Comparison of ENCODE assay signal across 22 cellular contexts in the genomic region with DNA sequence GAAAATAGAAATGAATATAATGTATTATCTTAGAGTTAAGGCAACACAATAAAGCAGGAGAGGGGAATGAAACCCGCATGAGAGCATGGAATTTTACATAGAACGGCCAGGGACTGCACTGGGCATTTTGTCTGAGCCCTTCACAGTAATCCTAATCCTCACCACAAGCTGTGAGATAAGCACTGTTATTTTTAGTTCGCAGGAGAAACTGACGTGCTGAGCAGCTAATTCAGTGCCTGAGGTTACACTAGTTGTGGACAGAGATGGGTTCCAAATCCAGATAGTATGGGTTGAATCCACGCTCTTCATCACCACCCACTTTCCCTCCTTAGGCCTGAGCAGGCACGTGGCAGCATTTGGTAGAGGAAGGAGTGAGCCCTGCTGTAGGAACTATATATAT.
"Had no signal": no experiment of that assay in that cellular context is flagged by ENCODE, and none has a peak within 500 bp of the region (broad histone marks: within the 10 kb centered on the region; RNA-seq: fewer than 3 reads in every experiment).

No MANE protein-coding gene starts in this region.

- DNase-seq: activated CD4-positive, alpha-beta memory T cell treated with anti-CD3 and anti-CD28 coated beads, Interleukin-2, amount 10 ng/mL, durations not matched to agents 7 days and 5 days; activated CD4-positive, alpha-beta T cell treated with anti-CD3 and anti-CD28 coated beads for 36 hours; activated CD8-positive, alpha-beta memory T cell treated with anti-CD3 and anti-CD28 coated beads, Interleukin-2, amount 50 U/mL, for 48 hours; activated gamma-delta T cell; activated T-cell treated with anti-CD3 and anti-CD28 coated beads, Interleukin-2, amount 50 U/mL, for 72 hours; amniotic stem cell; dermis blood vessel endothelial cell; left lung; mucosa of descending colon; occipital lobe; sigmoid colon; SK-N-SH; stimulated activated CD4-positive, alpha-beta T cell treated with anti-CD3 and anti-CD28 coated beads, Interleukin-12 subunit alpha, Interleukin-12 subunit beta, amount 100 ng/mL, for 4 hours; stimulated activated CD4-positive, alpha-beta T cell treated with anti-CD3 and anti-CD28 coated beads, Interleukin-2, amount 100 ng/mL, for 24 hours; T-helper 1 cell; tibial artery; uterus had no signal

- H3K4me3 ChIP-seq: gastroesophageal sphincter, left lung, mucosa of descending colon, prostate gland, sigmoid colon, tibial artery, uterus had no signal

- H3K27ac ChIP-seq: gastroesophageal sphincter, left lung, prostate gland, sigmoid colon, tibial artery, uterus had no signal

- H3K4me1 ChIP-seq: left lung, prostate gland, sigmoid colon, tibial artery, uterus had no signal

- H3K27me3 ChIP-seq: gastroesophageal sphincter, left lung, sigmoid colon, tibial artery, uterus had no signal

- ATAC-seq: activated CD4-positive, alpha-beta T cell treated with anti-CD3 and anti-CD28 coated beads for 36 hours; activated naive CD4-positive, alpha-beta T cell treated with anti-CD3 and anti-CD28 coated beads, Interleukin-2, amount 50 U/mL, for 72 hours; activated T-cell treated with anti-CD3 and anti-CD28 coated beads, Interleukin-2, amount 50 U/mL, for 72 hours; gastroesophageal sphincter; left lung; mucosa of descending colon; natural killer cell treated with Interleukin-12 subunit alpha and Interleukin-12 subunit beta and Interleukin-15 and Interleukin-18, amount 100 ng/mL, for 72 hours; stimulated activated effector memory CD8-positive, alpha-beta T cell treated with anti-CD3 and anti-CD28 coated beads, Interleukin-12 subunit alpha, Interleukin-12 subunit beta, amount 100 ng/mL, for 72 hours had no signal

- H3K9ac ChIP-seq: SK-N-SH had no signal

- H3K36me3 ChIP-seq: uterus had no signal

- H3K9me3 ChIP-seq: gastroesophageal sphincter, mucosa of descending colon, prostate gland, sigmoid colon, SK-N-SH, tibial artery, uterus had no signal
